ENCODE assay signal across 9 cellular contexts in the genomic region with DNA sequence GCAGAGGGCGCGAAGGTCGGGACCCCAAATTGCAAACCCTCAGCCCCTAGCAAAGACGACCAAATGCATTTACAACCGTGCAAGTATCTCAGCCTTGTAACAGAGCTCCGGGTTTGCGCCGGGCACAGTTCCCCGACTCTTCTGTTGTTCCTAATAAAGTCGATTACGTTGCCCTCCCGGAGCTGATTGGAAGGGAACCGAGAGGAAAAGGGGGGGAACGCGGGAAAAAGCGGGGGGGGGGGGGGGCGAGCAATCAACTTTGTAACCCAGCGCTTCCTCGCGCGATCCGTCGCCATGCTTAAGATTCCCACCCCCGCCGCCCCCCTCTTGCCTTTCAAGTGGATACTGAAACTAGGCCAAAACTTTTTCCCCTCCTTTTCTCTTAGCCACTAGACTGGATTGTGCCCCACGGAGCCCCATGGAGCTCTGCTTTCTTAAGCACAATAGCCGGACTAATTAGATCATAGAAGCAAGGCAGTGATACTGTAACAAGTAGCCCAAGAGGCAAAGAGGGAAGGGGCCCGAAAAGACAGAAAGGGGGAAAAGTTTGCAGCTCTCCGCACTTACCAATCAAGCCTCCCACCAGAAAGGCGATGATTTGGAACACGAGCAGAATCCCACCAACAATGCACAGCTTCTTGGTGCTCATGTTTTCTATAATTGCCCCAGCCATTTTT. TPM values are rescaled to one million over a fixed set of nuclear protein-coding genes. Genes with fewer than 3 reads are reported as not detected.
DNase-seq lines count a peak whose midpoint lies in the region; ATAC-seq lines count a peak whose summit lies in the region.
"Had no signal": no experiment of that assay in that cellular context is flagged by ENCODE, and none has a peak within 500 bp of the region (broad histone marks: within the 10 kb centered on the region; RNA-seq: fewer than 3 reads in every experiment).

No MANE protein-coding gene starts in this region.

- DNase-seq in SHP77 (lab: John Stamatoyannopoulos, UW) (peak; percentile 39 to 58), SHP77 treated with DMSO at 0.1 percent for 48 hours (lab: John Stamatoyannopoulos, UW) (no peak), SK-N-DZ (ENCODE audit: low spot score) (peak; percentile 16), fibroblast of peridontal ligament (ENCODE audit: extremely low read depth) (peak; percentile 90), naive B cell (no peak), HuH-7.5 (ENCODE audit: low spot score) (no peak)

- H3K4me3 Mint-ChIP-seq in naive B cell = peak overlapping the region; percentile 68 to 93 (median 84)
- H3K4me3 Mint-ChIP-seq: central memory CD8-positive, alpha-beta T cell had no signal

- H3K27ac Mint-ChIP-seq in naive B cell = no peak overlapping the region

- H3K36me3 Mint-ChIP-seq in naive B cell = peaks cover 0 to 4% of the 10 kb centered on the region in 2 donors

- H3K27me3 Mint-ChIP-seq in naive B cell = peaks cover 48 to 67% (median 63%) of the 10 kb centered on the region in 3 donors

- ATAC-seq in naive B cell (ENCODE audit: low read depth in 2 of 2) (no peak), HG02763 (IDR thresholded peaks at IDR 0.05; ENCODE audit: unreplicated experiment) (no peak), HG03342 (IDR thresholded peaks at IDR 0.05; ENCODE audit: unreplicated experiment) (no peak)

- peaks cover 18 to 24% (median 18%) of the 10 kb centered on the region in 3 donors for H3K4me1 Mint-ChIP-seq in naive B cell
- H3K4me1 Mint-ChIP-seq: central memory CD8-positive, alpha-beta T cell had no signal

- peaks cover 0 to 8% (median 0%) of the 10 kb centered on the region in 7 donors for H3K9me3 Mint-ChIP-seq in naive B cell
- H3K9me3 Mint-ChIP-seq: central memory CD8-positive, alpha-beta T cell had no signal

RNA-seq across cellular contexts. Expression of a gene that starts 0.6 kb away (rescaled TPM):
- polyA plus RNA-seq in SK-N-DZ (2014; cell fraction: cytosol; rRNA removed) = 9.5 and 21.6 TPM in 2 replicates
- polyA plus RNA-seq in SK-N-DZ (2014; cell fraction: nucleus; rRNA removed) = 9.1 and 16.3 TPM in 2 replicates
- under 1 TPM in 1 of 6 donors, not detected in 5; 0.78 TPM for polyA plus RNA-seq in naive B cell (ENCODE audit: low read depth in 6 of 6)

Comparison
In these comparisons a context has a peak if more than half of its experiments do, and no peak if none do; other contexts are left out.
1. DNase-seq: peak in SHP77 (2 of 2), SK-N-DZ (single experiment) and fibroblast of peridontal ligament (single experiment); none in SHP77 treated with DMSO at 0.1 percent for 48 hours (single experiment), naive B cell (single experiment) and HuH-7.5 (single experiment).